13 cellular contexts compared by ENCODE assay signal in genomic region chr17:66308856-66309255, GRCh38. TPM values are rescaled to one million over a fixed set of nuclear protein-coding genes. Genes with fewer than 3 reads are reported as not detected.
DNase-seq lines count a peak whose midpoint lies in the region; ATAC-seq and TF ChIP-seq lines count a peak whose summit lies in the region.
"Had no signal": no experiment of that assay in that cellular context is flagged by ENCODE, and none has a peak within 500 bp of the region (broad histone marks: within the 10 kb centered on the region; RNA-seq: fewer than 3 reads in every experiment).

No MANE protein-coding gene starts in this region.

- WGBS in upper lobe of left lung, 2 donors, result 48 to 90% methylated on average over 2 of the region's 2 CpGs

- H3K27me3 ChIP-seq in upper lobe of left lung, result no peaks in the 10 kb centered on the region
- no peaks in the 10 kb centered on the region for H3K27me3 ChIP-seq in CD8-positive, alpha-beta memory T cell (ENCODE audit: insufficient read depth, low read length, poor library complexity, severe bottlenecking)
- H3K27me3 ChIP-seq: BE2C had no signal

- H3K27ac Mint-ChIP-seq in activated naive CD4-positive, alpha-beta T cell treated with anti-CD3 and anti-CD28 coated beads, Interleukin-2, amount 50 U/mL, for 24 hours, result peak overlapping the region; percentile 88
- H3K27ac Mint-ChIP-seq in T-cell, result peak overlapping the region; percentile 86 to 96
- H3K27ac Mint-ChIP-seq in chondrocyte (ENCODE audit: unreplicated experiment), result peak overlapping the region; percentile 28
- no peak overlapping the region for H3K27ac Mint-ChIP-seq in CD8-positive, alpha-beta memory T cell

- H3K9me3 Mint-ChIP-seq in activated naive CD4-positive, alpha-beta T cell treated with anti-CD3 and anti-CD28 coated beads, Interleukin-2, amount 50 U/mL, for 24 hours, result no peaks in the 10 kb centered on the region
- H3K9me3 Mint-ChIP-seq in T-cell, result no peaks in the 10 kb centered on the region
- no peaks in the 10 kb centered on the region for H3K9me3 Mint-ChIP-seq in chondrocyte (ENCODE audit: low read depth)
- H3K9me3 Mint-ChIP-seq in CD8-positive, alpha-beta memory T cell, result no peaks in the 10 kb centered on the region

- H3K36me3 Mint-ChIP-seq in activated naive CD4-positive, alpha-beta T cell treated with anti-CD3 and anti-CD28 coated beads, Interleukin-2, amount 50 U/mL, for 24 hours, result peaks cover 43% of the 10 kb centered on the region
- peaks cover 47% of the 10 kb centered on the region for H3K36me3 Mint-ChIP-seq in T-cell
- peaks cover 6% of the 10 kb centered on the region for H3K36me3 Mint-ChIP-seq in chondrocyte (ENCODE audit: low read depth)
- H3K36me3 Mint-ChIP-seq in CD8-positive, alpha-beta memory T cell, result peaks cover 0 to 23% (median 4%) of the 10 kb centered on the region in 3 donors

- no peak for TF ChIP-seq EP300 in upper lobe of left lung (IDR thresholded peaks at IDR 0.05)

- no peak for ATAC-seq in T-cell (replicated peaks in 1 of 4)
- no peak for ATAC-seq in upper lobe of left lung (ENCODE audit: low FRiP score in 2 of 2)

- H3K27ac ChIP-seq in upper lobe of left lung, result no peak overlapping the region
- H3K27ac ChIP-seq in CD8-positive, alpha-beta memory T cell (ENCODE audit: low read depth, low read length), result no peak overlapping the region

- DNase-seq in activated naive CD4-positive, alpha-beta T cell treated with Interleukin-2 at 50 U/mL for 16 hours, result no peak
- DNase-seq in T-cell, result no peak
- no peak for DNase-seq in chondrocyte (ENCODE audit: low spot score)
- DNase-seq in upper lobe of left lung, result no peak
- DNase-seq in Kasumi-1 (lab: John Stamatoyannopoulos, UW), result no peak
- no peak for DNase-seq in CD8-positive, alpha-beta memory T cell
- DNase-seq: BE2C, DMS 273 treated with DMSO at 0.1 percent for 48 hours, NCI-H1048, NCI-H1694, NCI-H2107, NCI-H69 had no signal

- H3K4me1 Mint-ChIP-seq in activated naive CD4-positive, alpha-beta T cell treated with anti-CD3 and anti-CD28 coated beads, Interleukin-2, amount 50 U/mL, for 24 hours, result peaks cover 95% of the 10 kb centered on the region
- H3K4me1 Mint-ChIP-seq in T-cell, result peaks cover 90 to 95% (median 95%) of the 10 kb centered on the region in 3 donors
- H3K4me1 Mint-ChIP-seq in chondrocyte (ENCODE audit: low read depth), result peaks cover 79% of the 10 kb centered on the region
- peaks cover 54 to 91% (median 82%) of the 10 kb centered on the region in 3 donors for H3K4me1 Mint-ChIP-seq in CD8-positive, alpha-beta memory T cell

- H3K27me3 Mint-ChIP-seq in activated naive CD4-positive, alpha-beta T cell treated with anti-CD3 and anti-CD28 coated beads, Interleukin-2, amount 50 U/mL, for 24 hours, result no peaks in the 10 kb centered on the region
- H3K27me3 Mint-ChIP-seq in T-cell (no peaks in the 10 kb centered on the region), chondrocyte (ENCODE audit: low read depth) (no peaks in the 10 kb centered on the region)
- no peaks in the 10 kb centered on the region for H3K27me3 Mint-ChIP-seq in CD8-positive, alpha-beta memory T cell

- no peak overlapping the region for H3K4me3 ChIP-seq in upper lobe of left lung
- no peak overlapping the region for H3K4me3 ChIP-seq in CD8-positive, alpha-beta memory T cell (ENCODE audit: low read length)

- CTCF ChIA-PET in T-cell (lab: Charles Lee), result no interaction called here
- CTCF ChIA-PET in CD8-positive, alpha-beta memory T cell (lab: Charles Lee), result no interaction called here

- POLR2A ChIA-PET in T-cell (lab: Charles Lee), result no interaction called here
- POLR2A ChIA-PET in CD8-positive, alpha-beta memory T cell (lab: Charles Lee), result no interaction called here

- TF ChIP-seq POLR2A in upper lobe of left lung (IDR thresholded peaks at IDR 0.05), result no peak

- H3K9me3 ChIP-seq in upper lobe of left lung, result no peaks in the 10 kb centered on the region
- no peaks in the 10 kb centered on the region for H3K9me3 ChIP-seq in CD8-positive, alpha-beta memory T cell (ENCODE audit: low read length)
- H3K9me3 ChIP-seq: BE2C had no signal

- peak overlapping the region; percentile 16 for H3K4me3 Mint-ChIP-seq in activated naive CD4-positive, alpha-beta T cell treated with anti-CD3 and anti-CD28 coated beads, Interleukin-2, amount 50 U/mL, for 24 hours
- H3K4me3 Mint-ChIP-seq in T-cell (no peak overlapping the region), chondrocyte (ENCODE audit: unreplicated experiment) (no peak overlapping the region)
- no peak overlapping the region for H3K4me3 Mint-ChIP-seq in CD8-positive, alpha-beta memory T cell

- TF ChIP-seq CTCF in chondrocyte (IDR thresholded peaks at IDR 0.05) (no peak), upper lobe of left lung (IDR thresholded peaks at IDR 0.05) (no peak)

- peaks cover 1 to 6% (median 3%) of the 10 kb centered on the region in 4 donors for H3K4me1 ChIP-seq in upper lobe of left lung
- H3K4me1 ChIP-seq in CD8-positive, alpha-beta memory T cell (ENCODE audit: insufficient read depth, low read length), result peaks cover 73% of the 10 kb centered on the region

- H3K36me3 ChIP-seq in upper lobe of left lung, result no peaks in the 10 kb centered on the region
- H3K36me3 ChIP-seq in CD8-positive, alpha-beta memory T cell (ENCODE audit: insufficient read depth, low read length), result no peaks in the 10 kb centered on the region
- H3K36me3 ChIP-seq: BE2C had no signal

RNA-seq across cellular contexts. Expression of gene PRKCA, which starts 6.4 kb away (rescaled TPM):
- total RNA-seq in T-cell (100 to 1,000 TPM in 2 of 5 donors, 10 to 100 TPM in 3; 75.9 to 128 (median 82.0) TPM), chondrocyte (51.5 to 83.1 TPM (median 54.1 TPM) in 3 replicates), upper lobe of left lung (10 to 100 TPM; 10.9 to 29.3 (median 18.0) TPM)
- 10 to 100 TPM; 73.9 to 74.1 TPM for total RNA-seq in CD8-positive, alpha-beta memory T cell
- 1.8 TPM for polyA plus RNA-seq in CD8-positive, alpha-beta memory T cell

Comparison
In these comparisons a context has a peak if more than half of its experiments do, and no peak if none do; other contexts are left out.
1. H3K27ac Mint-ChIP-seq: peak in activated naive CD4-positive, alpha-beta T cell treated with anti-CD3 and anti-CD28 coated beads, Interleukin-2, amount 50 U/mL, for 24 hours (single experiment), T-cell (2 of 2) and chondrocyte (single experiment); none in CD8-positive, alpha-beta memory T cell (0 of 8).